In genomic region chr9:37079370-37080164, GRCh38 we compare ENCODE assay signal across 8 cellular contexts. TPM values are rescaled to one million over a fixed set of nuclear protein-coding genes. Genes with fewer than 3 reads are reported as not detected.
DNase-seq lines count a peak whose midpoint lies in the region; ATAC-seq, FAIRE-seq and TF ChIP-seq lines count a peak whose summit lies in the region.

No MANE protein-coding gene starts in this region.

- peaks cover 4 to 6% of the 10 kb centered on the region in 2 donors for H3K36me3 Mint-ChIP-seq in CD14-positive monocyte

- intact Hi-C loops in CD14-positive monocyte (cut with micrococcal nuclease) (loop anchor here (5.0 kb wide), 2 partner anchors 42 to 43 kb away; partner anchors contain the start of gene ZCCHC7 (in 2 of the 2)), HepG2 (cut with micrococcal nuclease; ENCODE audit: unreplicated experiment) (loop anchor here (1.0 kb wide), 1 partner anchor 10 kb away; no protein-coding TSS in a partner anchor)

- peaks cover 36% of the 10 kb centered on the region for H3K79me2 ChIP-seq in HepG2 (ENCODE audit: insufficient read depth, low read length)

- 12% methylated on average over 30 of the region's 63 CpGs for WGBS in HepG2 (ENCODE audit: low lambda C conversion rate)

- H3K27me3 Mint-ChIP-seq in CD14-positive monocyte (ENCODE audit: low read depth in 3 of 3) = peaks cover 3 to 19% (median 13%) of the 10 kb centered on the region in 3 donors

- DNase-seq in CD14-positive monocyte (ENCODE audit: low spot score) (peak; percentile 94), NCI-H774 (lab: John Stamatoyannopoulos, UW) (peak; percentile 90), dermis microvascular lymphatic vessel endothelial cell (ENCODE audit: low read depth in 2 of 2) (peak; percentile 80 to 94), HepG2 (ENCODE audit: low spot score) (peak; percentile 91)
- DNase-seq in activated CD4-positive, alpha-beta T cell treated with anti-CD3 and anti-CD28 coated beads, Interleukin-2, amount 50 U/mL, for 48 hours = peak; percentile 93 to 94
- peak; percentile 85 to 89 for DNase-seq in stimulated activated CD4-positive, alpha-beta T cell treated with anti-CD3 and anti-CD28 coated beads, Interleukin-2, amount 100 ng/mL, for 48 hours

- peak overlapping the region; percentile 76 for H3K27ac ChIP-seq in HepG2 (ENCODE audit: extremely low read length, insufficient read depth, low read length)

- 0 out of 4 replicates have a peak, but pooled peaks of 1 of the 2 experiments have one; percentile 17 for TF ChIP-seq EP300 in HepG2 (IDR thresholded peaks at IDR 0.05; ENCODE audit: low read depth in 2 of 2, low read length in 2 of 2)
- peak; percentile 82 for TF ChIP-seq EP300 in HepG2 (CRISPR knock-in tag; IDR thresholded peaks at IDR 0.05; ENCODE audit: borderline replicate concordance)

- TF ChIP-seq RAD21 in HepG2 (CRISPR knock-in tag; IDR thresholded peaks at IDR 0.05) = peak; percentile 31; the same call in 1 of the 2 replicates

- peak; percentile 72 for FAIRE-seq in HepG2 (lab: Jason Lieb, UNC)

- H3K36me3 ChIP-seq in HepG2 (replicated peaks in 1 of 2; ENCODE audit: control insufficient read depth in 1 of 2, insufficient read depth in 2 of 2, low read length in 2 of 2) = 0 out of 5 replicates have a peak, but pooled peaks cover 0 to 3% of the 10 kb centered on the region in 2 experiments

- TF ChIP-seq CTCF in CD14-positive monocyte (IDR thresholded peaks at IDR 0.05) = no peak
- peak; percentile 16; the same call in 1 of the 2 replicates for TF ChIP-seq CTCF in HepG2 (CRISPR knock-in tag; IDR thresholded peaks at IDR 0.05)

- peaks cover 39% of the 10 kb centered on the region for H3K4me1 ChIP-seq in HepG2 (ENCODE audit: insufficient read depth, low read length)

- H3K27ac Mint-ChIP-seq in CD14-positive monocyte = peak overlapping the region; percentile 92 to 98 (median 95)

- in situ Hi-C loops in HepG2 (cut with HindIII; ENCODE audit: extremely low pct_ligation_motif_present, low pct_unique_long_range_greater_than_20kb) = no loop called here

- TF ChIP-seq POLR2A in HepG2 (IDR thresholded peaks at IDR 0.05; ENCODE audit: insufficient read depth in 1 of 2, low read depth in 2 of 2, low read length in 2 of 2) = peak; percentile 80 to 84

- peak overlapping the region; percentile 65 for H3K4me2 ChIP-seq in HepG2 (ENCODE audit: low read depth, low read length)

- peak overlapping the region; percentile 91 for H2AFZ ChIP-seq in HepG2 (ENCODE audit: low read length)

- 0 out of 5 replicates have a peak, but pooled peaks cover 0 to 3% of the 10 kb centered on the region in 2 experiments for H3K27me3 ChIP-seq in HepG2 (ENCODE audit: control insufficient read depth in 1 of 2, insufficient read depth in 2 of 2, low read length in 2 of 2)

- H3K9ac ChIP-seq in HepG2 (ENCODE audit: insufficient read depth, low read depth, low read length) = peak overlapping the region; percentile 86

- CTCF ChIA-PET in HepG2 (lab: Yijun Ruan, JAX; ENCODE audit: low intra/inter-chr PET ratio, low total read pairs) = no interaction called here

- peaks cover 0 to 10% (median 6%) of the 10 kb centered on the region in 7 donors for H3K9me3 Mint-ChIP-seq in CD14-positive monocyte

- no peaks in the 10 kb centered on the region for H3K9me3 ChIP-seq in HepG2 (ENCODE audit: low read length)

- H3K4me1 Mint-ChIP-seq in CD14-positive monocyte = peaks cover 25% of the 10 kb centered on the region

- ATAC-seq in GM19397 (IDR thresholded peaks at IDR 0.05; ENCODE audit: unreplicated experiment) (peak; percentile 88), HG03565 (IDR thresholded peaks at IDR 0.05; ENCODE audit: unreplicated experiment) (peak; percentile 75), HepG2 (peak; percentile 98)

- POLR2A ChIA-PET in HepG2 (lab: Yijun Ruan, JAX) = interaction anchor here (0.7 to 3.0 kb wide), 4 partner anchors 9 to 41 kb away, joined by 3 to 34 read pairs (median 4); partner anchors contain the start of gene ZCCHC7

- BruUV-seq in HepG2 (replicated peaks; lab: Mats Ljungman, UMichigan) = TSS peak; percentile 84

- H3K4me3 Mint-ChIP-seq in CD14-positive monocyte = peak overlapping the region; percentile 95 to 99

- peak overlapping the region; percentile 78 to 97 (median 87) for H3K4me3 ChIP-seq in HepG2 (replicated peaks in 1 of 3; ENCODE audit: insufficient read depth in 1 of 3, low read depth in 2 of 3, low read length in 3 of 3)

- no peaks in the 10 kb centered on the region; the same call in none of the 2 replicates for H4K20me1 ChIP-seq in HepG2 (ENCODE audit: insufficient read depth, low read length)

TF ChIP-seq in HepG2, 621 proteins besides CTCF, POLR2A, EP300 and RAD21 (continues in another document):
- TF ChIP-seq FOXC1 (CRISPR knock-in tag; IDR thresholded peaks at IDR 0.05; ENCODE audit: borderline replicate concordance) (peak; percentile 100), HOXA7 (CRISPR knock-in tag; IDR thresholded peaks at IDR 0.05) (peak; percentile 97), MED1 (CRISPR knock-in tag; IDR thresholded peaks at IDR 0.05) (peak; percentile 75; the same call in 1 of the 2 replicates)

RNA-seq across cellular contexts. Expression of gene ZCCHC7, which starts 40.8 kb away (rescaled TPM):
- polyA plus RNA-seq in CD14-positive monocyte = 10 to 100 TPM; 12.5 to 12.9 TPM
- total RNA-seq in dermis microvascular lymphatic vessel endothelial cell = 6.9 and 8.2 TPM in 2 replicates
- total RNA-seq in HepG2 (2016; rRNA removed; fragmentation: Illumina TruSeq; extraction: Trizol) = 13.6 and 15.9 TPM in 2 replicates
- total RNA-seq in HepG2 (2016; cell fraction: cytosol; rRNA removed; fragmentation: Illumina TruSeq; extraction: Trizol; ENCODE audit: low read depth) = 41.0 and 45.3 TPM in 2 replicates
- 12.7 and 14.9 TPM in 2 replicates for total RNA-seq in HepG2 (2016; cell fraction: insoluble cytoplasmic fraction; rRNA removed; fragmentation: Illumina TruSeq; extraction: Trizol)
- total RNA-seq in HepG2 (2016; cell fraction: membrane; rRNA removed; fragmentation: Illumina TruSeq; extraction: Trizol) = 16.7 and 18.8 TPM in 2 replicates
- 19.4 and 21.0 TPM in 2 replicates for total RNA-seq in HepG2 (2016; cell fraction: nucleus; rRNA removed; fragmentation: Illumina TruSeq; extraction: Trizol)
- polyA plus RNA-seq in HepG2 (2011; rRNA removed) = 11.3 and 19.3 TPM in 2 replicates
- 10.0 and 12.0 TPM in 2 replicates for polyA plus RNA-seq in HepG2 (2011; cell fraction: cytosol; rRNA removed)
- 7.8 and 10.0 TPM in 2 replicates for polyA plus RNA-seq in HepG2 (2011; cell fraction: nucleus; rRNA removed)
- polyA plus RNA-seq in HepG2 (2012) = 11.7 and 13.3 TPM in 2 replicates
- 2.0 and 2.1 TPM in 2 replicates for polyA plus RNA-seq in HepG2 (2016; cell fraction: cytosol; fragmentation: Illumina TruSeq; extraction: Trizol; ENCODE audit: low read depth)
- 14.4 and 18.0 TPM in 2 replicates for polyA plus RNA-seq in HepG2 (2016; cell fraction: insoluble cytoplasmic fraction; fragmentation: Illumina TruSeq; extraction: Trizol; ENCODE audit: low read depth)
- polyA plus RNA-seq in HepG2 (2016; cell fraction: membrane; fragmentation: Illumina TruSeq; extraction: Trizol; ENCODE audit: low read depth) = 4.1 and 4.7 TPM in 2 replicates
- polyA plus RNA-seq in HepG2 (2016; cell fraction: nucleus; fragmentation: Illumina TruSeq; extraction: Trizol; ENCODE audit: insufficient read depth, low read depth) = 9.4 and 12.5 TPM in 2 replicates
- 26.5 and 26.9 TPM in 2 replicates for polyA minus RNA-seq in HepG2 (2011; rRNA and poly(A)+ RNA removed; ENCODE audit: low replicate concordance)
- 14.2 and 21.8 TPM in 2 replicates for polyA minus RNA-seq in HepG2 (2011; cell fraction: cytosol; rRNA and poly(A)+ RNA removed)
- polyA minus RNA-seq in HepG2 (2011; cell fraction: nucleus; rRNA and poly(A)+ RNA removed) = 39.1 and 44.0 TPM in 2 replicates

RNA-seq across cellular contexts. Expression of gene PAX5, which starts 45.5 kb away (rescaled TPM):
- polyA plus RNA-seq in CD14-positive monocyte (under 1 TPM in 1 of 2 donors, not detected in 1; 0.03 TPM), HepG2 (2011; rRNA removed) (not detected in 2 replicates)
- total RNA-seq in dermis microvascular lymphatic vessel endothelial cell (not detected in 2 replicates), HepG2 (2016; rRNA removed; fragmentation: Illumina TruSeq; extraction: Trizol) (not detected in 2 replicates)
- total RNA-seq in HepG2 (2016; cell fraction: cytosol; rRNA removed; fragmentation: Illumina TruSeq; extraction: Trizol; ENCODE audit: low read depth) = not detected in 2 replicates
- total RNA-seq in HepG2 (2016; cell fraction: insoluble cytoplasmic fraction; rRNA removed; fragmentation: Illumina TruSeq; extraction: Trizol) = not detected in 2 replicates
- not detected in 2 replicates for total RNA-seq in HepG2 (2016; cell fraction: membrane; rRNA removed; fragmentation: Illumina TruSeq; extraction: Trizol)
- not detected in 2 replicates for total RNA-seq in HepG2 (2016; cell fraction: nucleus; rRNA removed; fragmentation: Illumina TruSeq; extraction: Trizol)
- polyA plus RNA-seq in HepG2 (2011; cell fraction: cytosol; rRNA removed) = not detected in 2 replicates
- 0.02 and 0.11 TPM in 2 replicates for polyA plus RNA-seq in HepG2 (2011; cell fraction: nucleus; rRNA removed)
- not detected in 2 replicates for polyA plus RNA-seq in HepG2 (2012)
- polyA plus RNA-seq in HepG2 (2016; cell fraction: cytosol; fragmentation: Illumina TruSeq; extraction: Trizol; ENCODE audit: low read depth) = not detected in 2 replicates
- polyA plus RNA-seq in HepG2 (2016; cell fraction: insoluble cytoplasmic fraction; fragmentation: Illumina TruSeq; extraction: Trizol; ENCODE audit: low read depth) = not detected in 2 replicates
- polyA plus RNA-seq in HepG2 (2016; cell fraction: membrane; fragmentation: Illumina TruSeq; extraction: Trizol; ENCODE audit: low read depth) = not detected in 2 replicates
- not detected in 2 replicates for polyA plus RNA-seq in HepG2 (2016; cell fraction: nucleus; fragmentation: Illumina TruSeq; extraction: Trizol; ENCODE audit: insufficient read depth, low read depth)
- polyA minus RNA-seq in HepG2 (2011; rRNA and poly(A)+ RNA removed; ENCODE audit: low replicate concordance) = 0.02 TPM in 1 of 2 replicates, not detected in the other
- polyA minus RNA-seq in HepG2 (2011; cell fraction: cytosol; rRNA and poly(A)+ RNA removed) = not detected in 2 replicates
- not detected in 2 replicates for polyA minus RNA-seq in HepG2 (2011; cell fraction: nucleus; rRNA and poly(A)+ RNA removed)

Comparison
In these comparisons a context has a peak if more than half of its experiments do, and no peak if none do; other contexts are left out.
1. Peak in every context shown above with its lines: DNase-seq, ATAC-seq, H3K4me3 ChIP-seq and H3K27ac ChIP-seq.